ENCODE assay signal across 5 cellular contexts in the genomic region with DNA sequence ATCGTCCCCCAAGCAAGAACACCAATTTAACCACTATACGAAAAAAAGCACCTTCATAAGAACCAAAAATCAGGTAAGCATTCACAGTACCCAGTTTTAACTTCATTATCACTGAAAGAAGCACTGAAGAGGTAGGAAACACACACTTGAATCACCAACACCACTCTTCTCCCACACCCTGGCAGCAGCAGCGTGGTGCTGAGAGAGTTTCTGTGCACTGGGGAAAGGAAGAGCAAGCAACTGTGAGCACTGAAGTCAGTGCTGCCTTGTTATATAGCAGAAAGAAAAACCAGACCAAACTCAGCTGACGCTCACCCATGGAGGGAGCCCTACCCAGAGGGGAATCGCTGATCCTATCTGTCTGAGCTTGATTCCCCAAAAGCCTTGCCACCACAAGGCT.
"Had no signal": no experiment of that assay in that cellular context is flagged by ENCODE, and none has a peak within 500 bp of the region (broad histone marks: within the 10 kb centered on the region; RNA-seq: fewer than 3 reads in every experiment).

No MANE protein-coding gene starts in this region.

- H3K27ac ChIP-seq: HL-60 had no signal

- DNase-seq: H9, HCEC 1CT had no signal

- H3K4me3 ChIP-seq: GM23338 had no signal

- ATAC-seq: GM23338, HepG2 had no signal
